8 cellular contexts compared by ENCODE assay signal in genomic region chr1:168225476-168226190, GRCh38. TPM values are rescaled to one million over a fixed set of nuclear protein-coding genes. Genes with fewer than 3 reads are reported as not detected.
A peak's percentile ranks its signal among the peaks of the same experiment; 100 is the strongest.
DNase-seq lines count a peak whose midpoint lies in the region; ATAC-seq and TF ChIP-seq lines count a peak whose summit lies in the region.

Gene SFT2D2, plus strand, starts transcription at chr1:168226004. Its CDS starts 76 bp downstream, at chr1:168226080.

- H3K27me3 ChIP-seq in A673 (replicated peaks; ENCODE audit: insufficient read depth, low read depth, low read length, poor library complexity), result no peaks in the 10 kb centered on the region

- peaks cover 5% of the 10 kb centered on the region for H3K9me3 ChIP-seq in A673 (ENCODE audit: low read depth, low read length, poor library complexity, severe bottlenecking)

- H3K36me3 ChIP-seq in A673 (ENCODE audit: insufficient read depth, low read length, poor library complexity, severe bottlenecking), result no peaks in the 10 kb centered on the region

- BruUV-seq in A673 (replicated peaks; lab: Mats Ljungman, UMichigan), result TSS peak; percentile 96

- peak within 1 kb of the TSS; percentile 93 for H3K27ac ChIP-seq in A673 (ENCODE audit: low read depth, low read length, poor library complexity, severe bottlenecking)

- H3K27ac Mint-ChIP-seq in activated B cell treated with CpG ODN at 0.5 μM for 24 hours, result peak within 1 kb of the TSS; percentile 93

- POLR2A ChIA-PET in A673 (lab: Charles Lee; ENCODE audit: low non-redundant PET) (no interaction called here), activated B cell treated with CpG ODN at 0.5 μM for 24 hours (lab: Charles Lee) (interaction anchor here (0.5 to 3.0 kb wide), 9 partner anchors 9 to 1387 kb away, joined by 3 to 34 read pairs (median 6); partner anchors contain the start of genes DCAF6, MPC2, POGK and TIPRL)

- H3K4me3 Mint-ChIP-seq in activated B cell treated with CpG ODN at 0.5 μM for 24 hours, result peak within 1 kb of the TSS; percentile 96

- no peaks in the 10 kb centered on the region for H3K9me3 Mint-ChIP-seq in activated B cell treated with CpG ODN at 0.5 μM for 24 hours

- peaks cover 29% of the 10 kb centered on the region for H3K36me3 Mint-ChIP-seq in activated B cell treated with CpG ODN at 0.5 μM for 24 hours (ENCODE audit: low read depth)

- H3K4me1 ChIP-seq in A673 (ENCODE audit: insufficient read depth, low read length, poor library complexity, severe bottlenecking), result peaks cover 4% of the 10 kb centered on the region

- CTCF ChIA-PET in A673 (lab: Charles Lee), result interaction anchor here (2.0 kb wide), 1 partner anchor 10 kb away, joined by 7 read pairs; no protein-coding TSS in a partner anchor
- CTCF ChIA-PET in activated B cell treated with CpG ODN at 0.5 μM for 24 hours (lab: Charles Lee), result interaction anchor here (4.0 kb wide), 1 partner anchor 10 kb away, joined by 16 read pairs; no protein-coding TSS in a partner anchor

- H3K27me3 Mint-ChIP-seq in activated B cell treated with CpG ODN at 0.5 μM for 24 hours, result no peaks in the 10 kb centered on the region

- H3K4me3 ChIP-seq in A673 (ENCODE audit: low read depth, low read length, poor library complexity, severe bottlenecking) (peak within 1 kb of the TSS; percentile 90), cardiac fibroblast (replicated peaks in 1 of 2; ENCODE audit: low read depth in 2 of 2, low read length in 2 of 2) (peak within 1 kb of the TSS; percentile 90 to 96)

- peak; percentile 80 for ATAC-seq in GM18867 (IDR thresholded peaks at IDR 0.05; ENCODE audit: unreplicated experiment)
- peak; percentile 68 for ATAC-seq in HG03097 (IDR thresholded peaks at IDR 0.05; ENCODE audit: low FRiP score, unreplicated experiment)
- peak; percentile 92 for ATAC-seq in activated B cell treated with CpG ODN at 0.5 μM for 24 hours (ENCODE audit: low read depth)

- TF ChIP-seq CTCF in A673 (conservative IDR thresholded peaks at IDR 0.05; ENCODE audit: low read depth, low read length) (no peak), activated B cell treated with CpG ODN at 0.5 μM for 24 hours (IDR thresholded peaks at IDR 0.05) (no peak), cardiac fibroblast (IDR thresholded peaks at IDR 0.05; ENCODE audit: low read depth, low read length) (no peak)

- peak; percentile 89 for DNase-seq in A673 (ENCODE audit: low spot score)
- peak; percentile 90 for DNase-seq in NCI-H2196 (lab: John Stamatoyannopoulos, UW; ENCODE audit: unreplicated experiment)
- peak; percentile 85 for DNase-seq in activated B cell treated with CpG ODN at 0.5 μM for 24 hours
- DNase-seq in cardiac fibroblast (ENCODE audit: low read depth in 2 of 2), result peak; percentile 69 to 77
- DNase-seq in iris pigment epithelial cell (ENCODE audit: low read depth), result peak; percentile 77
- DNase-seq in stimulated activated CD4-positive, alpha-beta T cell treated with anti-CD3 and anti-CD28 coated beads, Interleukin-12 subunit alpha, Interleukin-12 subunit beta, amount 100 ng/mL, for 4 hours, result peak; percentile 76

- peaks cover 47% of the 10 kb centered on the region for H3K4me1 Mint-ChIP-seq in activated B cell treated with CpG ODN at 0.5 μM for 24 hours

- intact Hi-C loops in A673 (cut with micrococcal nuclease; ENCODE audit: unreplicated experiment), result loop anchor here (2.0 kb wide), 1 partner anchor 47 kb away; the partner anchor contains the start of gene TIPRL
- intact Hi-C loops in activated B cell treated with CpG ODN at 0.5 μM for 24 hours (cut with micrococcal nuclease), result loop anchor here (1.0 to 10.0 kb wide), 9 partner anchors 46 to 1667 kb away; partner anchors contain the start of genes DCAF6, MPC2, NME7 and POU2F1

RNA-seq across cellular contexts. Expression of gene SFT2D2, which starts in this region (rescaled TPM):
- total RNA-seq in A673 (2021) (59.8 and 62.8 TPM in 2 replicates), activated B cell treated with CpG ODN at 0.5 μM for 24 hours (62.7 and 63.4 TPM in 2 replicates)

Comparison
In these comparisons a context has a peak if more than half of its experiments do, and no peak if none do; other contexts are left out.
1. Peak in every context shown above with its lines: DNase-seq, ATAC-seq, H3K4me3 ChIP-seq and H3K27ac ChIP-seq.